13 cellular contexts compared by ENCODE assay signal in genomic region chr3:58581328-58582091, GRCh38. TPM values are rescaled to one million over a fixed set of nuclear protein-coding genes. Genes with fewer than 3 reads are reported as not detected.
DNase-seq lines count a peak whose midpoint lies in the region; TF ChIP-seq lines count a peak whose summit lies in the region.
"Had no signal": no experiment of that assay in that cellular context is flagged by ENCODE, and none has a peak within 500 bp of the region (broad histone marks: within the 10 kb centered on the region; RNA-seq: fewer than 3 reads in every experiment).

No MANE protein-coding gene starts in this region.

- H3K36me3 ChIP-seq in Caco-2 (ENCODE audit: control insufficient read depth, insufficient read depth, low read length) = no peaks in the 10 kb centered on the region
- H3K36me3 ChIP-seq: uterus had no signal

- no peak for TF ChIP-seq CTCF in Caco-2 (IDR thresholded peaks at IDR 0.05; ENCODE audit: insufficient read depth in 1 of 2, low read depth in 1 of 2, low read length in 1 of 2, severe bottlenecking in 1 of 2, unreplicated experiment in 1 of 2)
- no peak for TF ChIP-seq CTCF in mesothelial cell of epicardium (IDR thresholded peaks at IDR 0.05; ENCODE audit: unreplicated experiment)

- CTCF ChIA-PET in Caco-2 (lab: Charles Lee) = interaction anchor here (0.7 kb wide), 2 partner anchors 11 to 275 kb away, joined by 3 read pairs; partner anchors contain the start of genes HTD2 and RPP14
- CTCF ChIA-PET in activated CD4-positive, alpha-beta memory T cell treated with anti-CD3 and anti-CD28 coated beads for 36 hours (lab: Charles Lee) = interaction anchor here (1.4 kb wide), 1 partner anchor 12 kb away, joined by 4 read pairs; no protein-coding TSS in a partner anchor

- H3K4me3 ChIP-seq in Caco-2 (ENCODE audit: low read depth, low read length) = no peak overlapping the region
- H3K4me3 ChIP-seq: body of pancreas, uterus had no signal

- H3K27ac Mint-ChIP-seq in Caco-2 (ENCODE audit: unreplicated experiment) (peak overlapping the region; percentile 12), mesothelial cell of epicardium (peak overlapping the region; percentile 35)
- H3K27ac Mint-ChIP-seq in activated CD4-positive, alpha-beta memory T cell treated with anti-CD3 and anti-CD28 coated beads for 36 hours = no peak overlapping the region
- H3K27ac Mint-ChIP-seq: naive thymus-derived CD8-positive, alpha-beta T cell had no signal

- intact Hi-C loops in Caco-2 (cut with micrococcal nuclease; ENCODE audit: unreplicated experiment) = no loop called here
- intact Hi-C loops in activated CD4-positive, alpha-beta memory T cell treated with anti-CD3 and anti-CD28 coated beads for 36 hours (cut with micrococcal nuclease) = no loop called here

- H3K27me3 Mint-ChIP-seq in Caco-2 (ENCODE audit: insufficient read depth, unreplicated experiment) = peaks cover 5% of the 10 kb centered on the region
- peaks cover 74% of the 10 kb centered on the region for H3K27me3 Mint-ChIP-seq in mesothelial cell of epicardium (ENCODE audit: low read depth)
- H3K27me3 Mint-ChIP-seq in activated CD4-positive, alpha-beta memory T cell treated with anti-CD3 and anti-CD28 coated beads for 36 hours = peaks cover 21% of the 10 kb centered on the region

- no TSS peak for BruUV-seq in Caco-2 (replicated peaks; lab: Mats Ljungman, UMichigan)

- H3K9me3 ChIP-seq in Caco-2 = no peaks in the 10 kb centered on the region
- H3K9me3 ChIP-seq: body of pancreas, uterus had no signal

- POLR2A ChIA-PET in Caco-2 (lab: Charles Lee) = interaction anchor here (0.6 kb wide), 1 partner anchor 24 kb away, joined by 3 read pairs; no protein-coding TSS in a partner anchor
- POLR2A ChIA-PET in activated CD4-positive, alpha-beta memory T cell treated with anti-CD3 and anti-CD28 coated beads for 36 hours (lab: Charles Lee) = no interaction called here

- no peaks in the 10 kb centered on the region; the same call in none of the 2 replicates for H3K27me3 ChIP-seq in Caco-2 (replicated peaks; ENCODE audit: control insufficient read depth, insufficient read depth, low read length)
- H3K27me3 ChIP-seq: uterus had no signal

- peaks cover 9% of the 10 kb centered on the region; the same call in 1 of the 2 replicates for H3K4me1 ChIP-seq in Caco-2

- H3K36me3 Mint-ChIP-seq in Caco-2 (ENCODE audit: insufficient read depth, unreplicated experiment) (peaks cover 5% of the 10 kb centered on the region), mesothelial cell of epicardium (no peaks in the 10 kb centered on the region)
- no peaks in the 10 kb centered on the region for H3K36me3 Mint-ChIP-seq in activated CD4-positive, alpha-beta memory T cell treated with anti-CD3 and anti-CD28 coated beads for 36 hours

- H3K9me3 Mint-ChIP-seq in Caco-2 (ENCODE audit: unreplicated experiment) (peaks cover 5% of the 10 kb centered on the region), mesothelial cell of epicardium (no peaks in the 10 kb centered on the region)
- no peaks in the 10 kb centered on the region for H3K9me3 Mint-ChIP-seq in activated CD4-positive, alpha-beta memory T cell treated with anti-CD3 and anti-CD28 coated beads for 36 hours
- H3K9me3 Mint-ChIP-seq: activated T-cell treated with anti-CD3 and anti-CD28 coated beads, Interleukin-2, amount 50 U/mL, for 4 hours had no signal

- H3K4me3 Mint-ChIP-seq in Caco-2 (ENCODE audit: unreplicated experiment) = no peak overlapping the region
- H3K4me3 Mint-ChIP-seq in mesothelial cell of epicardium = no peak overlapping the region
- no peak overlapping the region for H3K4me3 Mint-ChIP-seq in activated CD4-positive, alpha-beta memory T cell treated with anti-CD3 and anti-CD28 coated beads for 36 hours
- H3K4me3 Mint-ChIP-seq: activated T-cell treated with anti-CD3 and anti-CD28 coated beads, Interleukin-2, amount 50 U/mL, for 4 hours; naive thymus-derived CD8-positive, alpha-beta T cell had no signal

- H3K4me1 Mint-ChIP-seq in Caco-2 (ENCODE audit: low read depth, unreplicated experiment) (peaks cover 9% of the 10 kb centered on the region), mesothelial cell of epicardium (peaks cover 22% of the 10 kb centered on the region)
- peaks cover 12% of the 10 kb centered on the region for H3K4me1 Mint-ChIP-seq in activated CD4-positive, alpha-beta memory T cell treated with anti-CD3 and anti-CD28 coated beads for 36 hours (ENCODE audit: low read depth)

- DNase-seq in Caco-2 (no peak), NCI-H1694 (lab: John Stamatoyannopoulos, UW) (peak; percentile 15), cerebellar cortex (ENCODE audit: low spot score) (peak; percentile 20), mesothelial cell of epicardium (ENCODE audit: low spot score in 2 of 2, unreplicated experiment in 2 of 2) (no peak), NCI-H2029 (lab: John Stamatoyannopoulos, UW) (no peak), HuH-7.5 (ENCODE audit: low spot score) (no peak), ureter (ENCODE audit: low spot score) (no peak)
- DNase-seq in activated CD4-positive, alpha-beta memory T cell treated with anti-CD3 and anti-CD28 coated beads for 36 hours = no peak
- DNase-seq: activated T-cell treated with anti-CD3 and anti-CD28 coated beads, Interleukin-2, amount 50 U/mL, for 4 hours; body of pancreas; naive thymus-derived CD8-positive, alpha-beta T cell; NCI-H2081 treated with DMSO at 0.1 percent for 48 hours; uterus had no signal

RNA-seq across cellular contexts. Expression of gene FAM107A, which starts 4.3 kb away (rescaled TPM):
- total RNA-seq in Caco-2 (2022) (not detected in 2 replicates), mesothelial cell of epicardium (not detected in 3 replicates), ureter (102 TPM)
- not detected for total RNA-seq in activated CD4-positive, alpha-beta memory T cell treated with anti-CD3 and anti-CD28 coated beads for 36 hours
- total RNA-seq: activated T-cell treated with anti-CD3 and anti-CD28 coated beads, Interleukin-2, amount 50 U/mL, for 4 hours; naive thymus-derived CD8-positive, alpha-beta T cell had no signal

RNA-seq across cellular contexts. Expression of gene ACOX2, which starts 44.5 kb away (rescaled TPM):
- total RNA-seq in Caco-2 (2022) = 9.1 and 9.5 TPM in 2 replicates
- total RNA-seq in mesothelial cell of epicardium = 29.4 to 31.0 TPM (median 30.9 TPM) in 3 replicates
- total RNA-seq in ureter = 12.8 TPM
- total RNA-seq in activated CD4-positive, alpha-beta memory T cell treated with anti-CD3 and anti-CD28 coated beads for 36 hours = not detected
- total RNA-seq: activated T-cell treated with anti-CD3 and anti-CD28 coated beads, Interleukin-2, amount 50 U/mL, for 4 hours; naive thymus-derived CD8-positive, alpha-beta T cell had no signal

Comparison
In these comparisons a context has a peak if more than half of its experiments do, and no peak if none do; other contexts are left out.
1. DNase-seq: peak in NCI-H1694 (single experiment) and cerebellar cortex (single experiment); none in Caco-2 (0 of 2), mesothelial cell of epicardium (0 of 2), NCI-H2029 (single experiment), HuH-7.5 (single experiment), ureter (single experiment) and activated CD4-positive, alpha-beta memory T cell treated with anti-CD3 and anti-CD28 coated beads for 36 hours (single experiment).
2. RNA of gene FAM107A, which starts 4.3 kb away (total RNA-seq): 102 TPM in ureter (single experiment); not detected in mesothelial cell of epicardium, not detected in Caco-2 and not detected in activated CD4-positive, alpha-beta memory T cell treated with anti-CD3 and anti-CD28 coated beads for 36 hours; every median in the first group is over 10 times any median in the second.
3. RNA of gene ACOX2, which starts 44.5 kb away (total RNA-seq): 29.4 to 31.0 TPM in mesothelial cell of epicardium, 12.8 TPM in ureter (single experiment) and 9.1 to 9.5 TPM in Caco-2; not detected in activated CD4-positive, alpha-beta memory T cell treated with anti-CD3 and anti-CD28 coated beads for 36 hours; every median in the first group is over 10 times any median in the second.